2 cellular contexts compared by ENCODE assay signal in the genomic region with DNA sequence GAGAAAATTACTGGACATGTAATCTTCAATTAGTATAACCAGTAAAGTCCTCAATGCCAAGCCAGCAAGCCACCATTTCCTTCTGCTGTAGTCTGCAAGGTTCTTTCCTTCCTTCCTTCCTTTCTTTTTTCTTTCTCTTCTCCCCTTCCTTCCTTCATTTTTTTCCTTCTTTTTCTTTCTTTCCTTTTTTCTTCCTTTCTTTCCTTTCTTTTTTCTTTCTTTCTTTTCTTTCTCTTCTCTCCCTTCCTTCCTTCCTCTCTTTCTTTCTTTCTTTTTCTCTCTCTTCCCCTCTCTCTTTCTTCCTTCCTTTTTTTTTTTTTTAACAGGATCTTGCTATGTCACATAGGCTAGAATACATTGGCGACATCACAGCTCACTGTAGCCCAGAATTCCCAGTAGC.
TF ChIP-seq lines count a peak whose summit lies in the region.

No MANE protein-coding gene starts in this region.

TF ChIP-seq in GM23338, 12 proteins besides CTCF, POLR2A, EP300 and RAD21 (continues in another document):
- TF ChIP-seq ETS1 (IDR thresholded peaks at IDR 0.05) (no peak), REST (IDR thresholded peaks at IDR 0.05; ENCODE audit: unreplicated experiment) (no peak), ZNF114 (CRISPR knock-in tag; IDR thresholded peaks at IDR 0.05) (no peak), CREB1 (CRISPR knock-in tag; IDR thresholded peaks at IDR 0.05; ENCODE audit: low read depth) (no peak), JUNB (IDR thresholded peaks at IDR 0.05; ENCODE audit: unreplicated experiment) (no peak), NANOG (IDR thresholded peaks at IDR 0.05; ENCODE audit: borderline replicate concordance) (no peak), STAT1 (IDR thresholded peaks at IDR 0.05; ENCODE audit: unreplicated experiment) (no peak), ZNF331 (CRISPR knock-in tag; IDR thresholded peaks at IDR 0.05; ENCODE audit: low read depth) (no peak), POLR2AphosphoS5 (IDR thresholded peaks at IDR 0.05; ENCODE audit: low read depth) (no peak), EZH2phosphoT487 (IDR thresholded peaks at IDR 0.05; ENCODE audit: unreplicated experiment) (no peak)

TF ChIP-seq in WTC11, 78 proteins besides CTCF, POLR2A, EP300 and RAD21:
- no peak for TF ChIP-seq FOXP1 (CRISPR knock-in tag; IDR thresholded peaks at IDR 0.05; ENCODE audit: borderline replicate concordance)
